8 cellular contexts compared by ENCODE assay signal in genomic region chrX:13506574-13506973, GRCh38.
DNase-seq lines count a peak whose midpoint lies in the region; ATAC-seq and TF ChIP-seq lines count a peak whose summit lies in the region.

No MANE protein-coding gene starts in this region.

- H3K27me3 ChIP-seq in Karpas-422 (ENCODE audit: low read length) = no peaks in the 10 kb centered on the region

- TF ChIP-seq CTCF in astrocyte of the cerebellum (IDR thresholded peaks at IDR 0.05; ENCODE audit: low read depth, low read length, missing control alignments) = peak; percentile 71

- H4K20me1 ChIP-seq in Karpas-422 (ENCODE audit: insufficient read depth, low read depth, low read length) = no peaks in the 10 kb centered on the region

- no peak overlapping the region for H3K27ac ChIP-seq in Karpas-422 (ENCODE audit: low read length)

- in situ Hi-C loops in astrocyte of the cerebellum (cut with HindIII; ENCODE audit: low sequenced_read_pairs) = no loop called here

- H3K79me2 ChIP-seq in Karpas-422 (ENCODE audit: low read length) = no peaks in the 10 kb centered on the region

- ATAC-seq in GM21390 (IDR thresholded peaks at IDR 0.05; ENCODE audit: unreplicated experiment) (no peak), HG02885 (IDR thresholded peaks at IDR 0.05; ENCODE audit: poor library complexity, unreplicated experiment) (no peak)

- H3K9me3 ChIP-seq in Karpas-422 (ENCODE audit: low read length) = no peaks in the 10 kb centered on the region

- no peak overlapping the region for H3K9ac ChIP-seq in Karpas-422 (ENCODE audit: low read length)

- no peaks in the 10 kb centered on the region for H3K36me3 ChIP-seq in Karpas-422 (ENCODE audit: insufficient read depth, low read length)

- H3K9me2 ChIP-seq in Karpas-422 (replicated peaks; ENCODE audit: insufficient read depth, low read length) = no peaks in the 10 kb centered on the region

- no peak overlapping the region for H3K4me3 ChIP-seq in Karpas-422 (ENCODE audit: low read length)
- H3K4me3 ChIP-seq in astrocyte of the cerebellum (ENCODE audit: low read depth, low read length) = no peak overlapping the region

- peak; percentile 8 for DNase-seq in DMS114 treated with DMSO at 0.1 percent for 48 hours (lab: John Stamatoyannopoulos, UW; ENCODE audit: unreplicated experiment)
- peak; percentile 81 for DNase-seq in Karpas-422
- DNase-seq in T-helper 1 cell = peak; percentile 6 to 46 (median 13)
- peak; percentile 49 for DNase-seq in astrocyte of the cerebellum (ENCODE audit: low read depth)
- DNase-seq in iPS-NIHi11 (ENCODE audit: low spot score) = peak; percentile 40
- peak; percentile 58 for DNase-seq in stimulated activated CD4-positive, alpha-beta T cell treated with anti-CD3 and anti-CD28 coated beads, Interleukin-2, amount 100 ng/mL, for 24 hours

- no peak overlapping the region for H3K4me2 ChIP-seq in Karpas-422 (ENCODE audit: low read depth, low read length, poor library complexity, severe bottlenecking)

- no peak overlapping the region for H2AFZ ChIP-seq in Karpas-422 (ENCODE audit: low read length)

- H3K4me1 ChIP-seq in Karpas-422 (ENCODE audit: low read length) = no peaks in the 10 kb centered on the region

Comparison
In these comparisons a context has a peak if more than half of its experiments do, and no peak if none do; other contexts are left out.
1. DNase-seq: peak in every context shown above with its lines; median percentile 81 in Karpas-422; 58 in stimulated activated CD4-positive, alpha-beta T cell treated with anti-CD3 and anti-CD28 coated beads, Interleukin-2, amount 100 ng/mL, for 24 hours; 49 in astrocyte of the cerebellum; 40 in iPS-NIHi11; 13 in T-helper 1 cell; 8 in DMS114 treated with DMSO at 0.1 percent for 48 hours.